8 cellular contexts compared by ENCODE assay signal in the genomic region with DNA sequence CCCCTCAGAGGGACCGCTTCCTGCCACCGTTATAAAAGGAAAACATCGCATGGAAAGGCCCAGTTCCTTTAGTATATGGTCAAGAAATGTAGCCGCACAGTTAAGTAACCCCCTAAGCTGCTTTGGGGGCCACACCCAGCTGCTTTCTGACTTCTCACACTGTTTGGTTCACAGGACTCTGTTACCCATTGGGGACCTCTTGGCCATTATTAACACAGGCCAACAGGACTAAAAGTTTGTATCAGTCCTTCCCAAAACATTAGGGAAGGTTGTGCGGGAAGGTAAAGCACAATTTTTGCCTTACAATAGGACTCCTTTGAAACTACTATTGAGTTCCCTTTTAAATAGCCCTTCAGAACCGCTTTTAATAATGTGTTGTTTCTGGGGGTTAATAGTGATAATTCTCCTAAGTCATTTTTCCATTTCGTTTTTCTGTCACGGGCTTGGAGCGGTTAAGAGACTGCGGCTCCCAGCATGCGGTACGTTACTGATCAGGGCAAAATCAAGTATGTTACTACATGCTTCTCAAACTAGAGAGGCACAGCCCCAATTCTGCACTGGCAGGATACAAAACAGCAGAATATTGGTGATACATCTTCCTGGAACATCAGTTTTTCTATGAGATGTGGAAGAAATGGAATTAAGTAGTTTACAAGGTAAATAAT. TPM values are rescaled to one million over a fixed set of nuclear protein-coding genes. Genes with fewer than 3 reads are reported as not detected.
DNase-seq lines count a peak whose midpoint lies in the region; ATAC-seq and TF ChIP-seq lines count a peak whose summit lies in the region.

No MANE protein-coding gene starts in this region.

- CTCF ChIA-PET in Panc1 (lab: Charles Lee), result interaction anchor here (0.6 to 0.7 kb wide), 4 partner anchors 9 to 1012 kb away, joined by 3 to 16 read pairs (median 9); no protein-coding TSS in a partner anchor

- peak; percentile 4 for ATAC-seq in GM21528 (IDR thresholded peaks at IDR 0.05; ENCODE audit: low FRiP score, unreplicated experiment)
- 0 out of 2 replicates have a peak, but pooled peaks have one; percentile 0 for ATAC-seq in Panc1
- peak; percentile 5 for ATAC-seq in sciatic nerve
- ATAC-seq in GM21447 (IDR thresholded peaks at IDR 0.05; ENCODE audit: unreplicated experiment), result no peak

- H3K9me3 ChIP-seq in Panc1 (ENCODE audit: control insufficient read depth, insufficient read depth, low read depth, low read length) (no peaks in the 10 kb centered on the region), esophagus (ENCODE audit: control insufficient read depth in 2 of 2, insufficient read depth in 1 of 2, low read depth in 1 of 2, low read length in 1 of 2) (no peaks in the 10 kb centered on the region)

- H3K36me3 ChIP-seq in Panc1 (ENCODE audit: control insufficient read depth, insufficient read depth, low read length) (peaks cover 5% of the 10 kb centered on the region), esophagus (ENCODE audit: control insufficient read depth in 2 of 2, insufficient read depth in 2 of 2, low read length in 1 of 2) (peaks cover 0 to 6% of the 10 kb centered on the region in 2 donors)

- no peak for DNase-seq in Panc1 (ENCODE audit: low read depth, low spot score)
- no peak for DNase-seq in sciatic nerve (ENCODE audit: low spot score)
- DNase-seq in stimulated activated CD4-positive, alpha-beta T cell treated with anti-CD3 and anti-CD28 coated beads, Interleukin-12 subunit alpha, Interleukin-12 subunit beta, amount 100 ng/mL, for 4 hours, result no peak
- no peak for DNase-seq in COLO829 (ENCODE audit: low spot score)
- DNase-seq in stimulated activated CD4-positive, alpha-beta T cell treated with anti-CD3 and anti-CD28 coated beads, Interleukin-1b, Interleukin-23, amount 100 ng/mL, for 48 hours, result no peak

- BruUV-seq in Panc1 (replicated peaks; lab: Mats Ljungman, UMichigan), result TSS peak; percentile 79

- H3K27ac ChIP-seq in Panc1 (ENCODE audit: low read length) (peak overlapping the region; percentile 86), esophagus (ENCODE audit: low read depth in 2 of 2, low read length in 1 of 2) (peak overlapping the region; percentile 85 to 88)

- intact Hi-C loops in Panc1 (cut with micrococcal nuclease; ENCODE audit: unreplicated experiment), result no loop called here
- intact Hi-C loops in sciatic nerve (cut with DNase I), result no loop called here

- POLR2A ChIA-PET in Panc1 (lab: Charles Lee), result no interaction called here

- WGBS in esophagus, 2 donors, result 55 to 57% methylated on average over 12 of the region's 12 CpGs

- H3K4me3 ChIP-seq in Panc1 (ENCODE audit: low read depth in 2 of 2, low read length in 2 of 2) (peak overlapping the region; percentile 58 to 93), esophagus (ENCODE audit: low read depth in 1 of 2, low read length in 2 of 2) (peak overlapping the region; percentile 67 to 75)

- in situ Hi-C loops in Panc1 (cut with HindIII; ENCODE audit: low pct_unique_long_range_greater_than_20kb, low sequenced_read_pairs), result no loop called here

- H3K27me3 ChIP-seq in Panc1 (ENCODE audit: control insufficient read depth, insufficient read depth, low read length) (no peaks in the 10 kb centered on the region), esophagus (ENCODE audit: control insufficient read depth in 1 of 2, insufficient read depth in 2 of 2, low read length in 2 of 2) (no peaks in the 10 kb centered on the region)

- no peak for TF ChIP-seq CTCF in Panc1 (IDR thresholded peaks at IDR 0.05)

- H3K4me1 ChIP-seq in Panc1 (ENCODE audit: control insufficient read depth, insufficient read depth, low read length) (no peaks in the 10 kb centered on the region), esophagus (ENCODE audit: control insufficient read depth in 2 of 2, insufficient read depth in 2 of 2, low read length in 1 of 2) (peaks cover 0 to 3% of the 10 kb centered on the region in 2 donors)

RNA-seq across cellular contexts. Expression of gene RPP40, which starts 0.7 kb away (rescaled TPM):
- total RNA-seq in Panc1 (2021; ENCODE audit: unreplicated experiment) (25.9 TPM), sciatic nerve (4.2 TPM)
- polyA plus RNA-seq in Panc1 (2012; ENCODE audit: insufficient read length), result 16.4 TPM
- 10 to 100 TPM in 1 of 2 donors, 1 to 10 TPM in 1; 6.9 to 15.3 TPM for polyA plus RNA-seq in esophagus
